In genomic region chr5:159972538-159973362, GRCh38 we compare ENCODE assay signal across 2 cellular contexts.
TF ChIP-seq lines count a peak whose summit lies in the region.

No MANE protein-coding gene starts in this region.

TF ChIP-seq in SK-N-SH, 30 proteins besides CTCF, POLR2A, EP300 and RAD21 (continued from another document):
- TF ChIP-seq IRF3 (IDR thresholded peaks at IDR 0.05; ENCODE audit: low read depth, low read length) (no peak), MXI1 (IDR thresholded peaks at IDR 0.05; ENCODE audit: low read depth, low read length) (no peak), ELF1 (IDR thresholded peaks at IDR 0.05) (no peak), TCF12 (IDR thresholded peaks at IDR 0.05) (no peak), NRF1 (IDR thresholded peaks at IDR 0.05; ENCODE audit: low read depth, low read length) (no peak)

TF ChIP-seq in SK-N-SH treated with all-trans-retinoic acid at 6 μM for 48 hours, 23 proteins besides CTCF, POLR2A, EP300 and RAD21 (continued from another document):
- TF ChIP-seq TSHZ2 (CRISPR knock-in tag; IDR thresholded peaks at IDR 0.05) (no peak), TOX (CRISPR knock-in tag; IDR thresholded peaks at IDR 0.05; ENCODE audit: borderline replicate concordance) (no peak), PATZ1 (CRISPR knock-in tag; IDR thresholded peaks at IDR 0.05; ENCODE audit: borderline replicate concordance) (no peak), ZNF70 (CRISPR knock-in tag; IDR thresholded peaks at IDR 0.05) (no peak), BACH2 (CRISPR knock-in tag; IDR thresholded peaks at IDR 0.05; ENCODE audit: borderline replicate concordance) (no peak), ZC3H10 (CRISPR knock-in tag; IDR thresholded peaks at IDR 0.05) (no peak), ESRRG (CRISPR knock-in tag; IDR thresholded peaks at IDR 0.05) (no peak), SNAI2 (CRISPR knock-in tag; IDR thresholded peaks at IDR 0.05) (no peak), CSDC2 (CRISPR knock-in tag; IDR thresholded peaks at IDR 0.05) (no peak), ZNF8 (CRISPR knock-in tag; IDR thresholded peaks at IDR 0.05) (no peak), CSRNP3 (CRISPR knock-in tag; IDR thresholded peaks at IDR 0.05) (no peak), ZFP3 (CRISPR knock-in tag; IDR thresholded peaks at IDR 0.05) (no peak), ARNTL (CRISPR knock-in tag; IDR thresholded peaks at IDR 0.05; ENCODE audit: borderline replicate concordance, low read depth) (no peak), GLIS3 (CRISPR knock-in tag; IDR thresholded peaks at IDR 0.05) (no peak)
